7 cellular contexts compared by ENCODE assay signal in genomic region chr12:48788852-48789775, GRCh38. TPM values are rescaled to one million over a fixed set of nuclear protein-coding genes. Genes with fewer than 3 reads are reported as not detected.
DNase-seq lines count a peak whose midpoint lies in the region; ATAC-seq and TF ChIP-seq lines count a peak whose summit lies in the region.

Gene ADCY6 (minus strand): TSS chr12:48789089. CDS start chr12:48783434, 5,655 bp downstream.

- ATAC-seq in HG02759 (IDR thresholded peaks at IDR 0.05; ENCODE audit: unreplicated experiment) (peak; percentile 69), HG02981 (IDR thresholded peaks at IDR 0.05; ENCODE audit: unreplicated experiment) (no peak)

- TF ChIP-seq RAD21 in liver (IDR thresholded peaks at IDR 0.05) = no peak

- no peaks in the 10 kb centered on the region for H3K9me3 ChIP-seq in SJCRH30 (replicated peaks)
- H3K9me3 ChIP-seq in ectodermal cell (ENCODE audit: control insufficient read depth, low read length) = no peaks in the 10 kb centered on the region
- no peaks in the 10 kb centered on the region for H3K9me3 ChIP-seq in liver (ENCODE audit: control insufficient read depth in 4 of 4, low read length in 3 of 4)
- no peaks in the 10 kb centered on the region for H3K9me3 ChIP-seq in subcutaneous abdominal adipose tissue (ENCODE audit: control insufficient read depth in 5 of 5, low read length in 5 of 5)

- DNase-seq in EH (ENCODE audit: low read depth) = peak; percentile 80
- DNase-seq in SJCRH30 = peak; percentile 79 to 82

- H3K4me3 ChIP-seq in SJCRH30 (peak within 1 kb of the TSS; percentile 94), ectodermal cell (ENCODE audit: insufficient read depth, low read depth, low read length) (peak within 1 kb of the TSS; percentile 96), liver (ENCODE audit: low read depth in 1 of 3, low read length in 3 of 3) (peak within 1 kb of the TSS; percentile 75 to 97 (median 83)), subcutaneous abdominal adipose tissue (ENCODE audit: low read depth in 1 of 5, low read length in 5 of 5) (peak within 1 kb of the TSS; percentile 76 to 93 (median 85))

- TF ChIP-seq CTCF in liver (IDR thresholded peaks at IDR 0.05; ENCODE audit: low read depth, low read length, missing input control) = no peak

- H3K9ac ChIP-seq in liver (ENCODE audit: low read depth in 1 of 2, low read length in 2 of 2) = peak within 1 kb of the TSS; percentile 1 to 66
- H3K9ac ChIP-seq in subcutaneous abdominal adipose tissue (ENCODE audit: low read length in 5 of 5) = peak within 1 kb of the TSS; percentile 77 to 98 (median 89)

- WGBS in ectodermal cell, 2 experiments = 0% methylated on average over 86 of the region's 86 CpGs
- under 1% methylated on average over 86 of the region's 86 CpGs for WGBS in liver

- H3K27ac ChIP-seq in SJCRH30 (peak within 1 kb of the TSS; percentile 51), ectodermal cell (ENCODE audit: insufficient read depth, low read depth, low read length, poor library complexity, severe bottlenecking) (peak within 1 kb of the TSS; percentile 69), liver (ENCODE audit: low read depth in 1 of 2, low read length in 2 of 2) (peak within 1 kb of the TSS; percentile 62 to 87), subcutaneous abdominal adipose tissue (ENCODE audit: low read depth, low read length) (peak within 1 kb of the TSS; percentile 78)

- H3K4me1 ChIP-seq in SJCRH30 (peaks cover 9% of the 10 kb centered on the region), ectodermal cell (ENCODE audit: control insufficient read depth, insufficient read depth, low read length) (peaks cover 27% of the 10 kb centered on the region), liver (ENCODE audit: control insufficient read depth in 4 of 4, insufficient read depth in 4 of 4, low read length in 3 of 4) (peaks cover 1 to 22% (median 15%) of the 10 kb centered on the region in 4 donors), subcutaneous abdominal adipose tissue (ENCODE audit: control insufficient read depth in 5 of 5, insufficient read depth in 5 of 5, low read length in 5 of 5) (peaks cover 5 to 41% (median 36%) of the 10 kb centered on the region in 5 donors)

- H3K36me3 ChIP-seq in SJCRH30 (no peaks in the 10 kb centered on the region), ectodermal cell (ENCODE audit: control insufficient read depth, insufficient read depth, low read length) (no peaks in the 10 kb centered on the region), liver (ENCODE audit: control insufficient read depth in 4 of 4, insufficient read depth in 3 of 4, low read depth in 1 of 4, low read length in 3 of 4) (no peaks in the 10 kb centered on the region), subcutaneous abdominal adipose tissue (ENCODE audit: control insufficient read depth in 5 of 5, insufficient read depth in 5 of 5, low read length in 5 of 5) (no peaks in the 10 kb centered on the region)

- H3K27me3 ChIP-seq in SJCRH30 = no peaks in the 10 kb centered on the region
- H3K27me3 ChIP-seq in ectodermal cell (ENCODE audit: control insufficient read depth, insufficient read depth, low read length, poor library complexity, severe bottlenecking) = no peaks in the 10 kb centered on the region
- no peaks in the 10 kb centered on the region for H3K27me3 ChIP-seq in liver (ENCODE audit: control insufficient read depth in 4 of 4, insufficient read depth in 4 of 4, low read length in 3 of 4)
- no peaks in the 10 kb centered on the region for H3K27me3 ChIP-seq in subcutaneous abdominal adipose tissue (ENCODE audit: control insufficient read depth in 5 of 5, insufficient read depth in 4 of 5, low read length in 5 of 5)

TF ChIP-seq in liver, 16 proteins besides CTCF, POLR2A, EP300 and RAD21:
- peak in 1 of 2 donors; percentile 70 for TF ChIP-seq GABPA (IDR thresholded peaks at IDR 0.05 in 1 of 2, conservative IDR thresholded peaks at IDR 0.05 in 1 of 2)
- TF ChIP-seq EGR1 (IDR thresholded peaks at IDR 0.05; ENCODE audit: low read depth in 2 of 2) = no peak
- TF ChIP-seq NR2F2 (IDR thresholded peaks at IDR 0.05) = no peak
- TF ChIP-seq FOXA1 (IDR thresholded peaks at IDR 0.05) = no peak
- TF ChIP-seq HNF4A (conservative IDR thresholded peaks at IDR 0.05) = peak; percentile 53 to 63
- no peak for TF ChIP-seq ATF3 (IDR thresholded peaks at IDR 0.05)
- no peak for TF ChIP-seq HNF4G (IDR thresholded peaks at IDR 0.05)
- TF ChIP-seq TAF1 (conservative IDR thresholded peaks at IDR 0.05) = no peak
- TF ChIP-seq SP1 (IDR thresholded peaks at IDR 0.05) = no peak
- TF ChIP-seq RXRA (IDR thresholded peaks at IDR 0.05) = peak in 1 of 2 donors; percentile 5
- TF ChIP-seq JUND (IDR thresholded peaks at IDR 0.05) = no peak
- TF ChIP-seq, protein P1, sequence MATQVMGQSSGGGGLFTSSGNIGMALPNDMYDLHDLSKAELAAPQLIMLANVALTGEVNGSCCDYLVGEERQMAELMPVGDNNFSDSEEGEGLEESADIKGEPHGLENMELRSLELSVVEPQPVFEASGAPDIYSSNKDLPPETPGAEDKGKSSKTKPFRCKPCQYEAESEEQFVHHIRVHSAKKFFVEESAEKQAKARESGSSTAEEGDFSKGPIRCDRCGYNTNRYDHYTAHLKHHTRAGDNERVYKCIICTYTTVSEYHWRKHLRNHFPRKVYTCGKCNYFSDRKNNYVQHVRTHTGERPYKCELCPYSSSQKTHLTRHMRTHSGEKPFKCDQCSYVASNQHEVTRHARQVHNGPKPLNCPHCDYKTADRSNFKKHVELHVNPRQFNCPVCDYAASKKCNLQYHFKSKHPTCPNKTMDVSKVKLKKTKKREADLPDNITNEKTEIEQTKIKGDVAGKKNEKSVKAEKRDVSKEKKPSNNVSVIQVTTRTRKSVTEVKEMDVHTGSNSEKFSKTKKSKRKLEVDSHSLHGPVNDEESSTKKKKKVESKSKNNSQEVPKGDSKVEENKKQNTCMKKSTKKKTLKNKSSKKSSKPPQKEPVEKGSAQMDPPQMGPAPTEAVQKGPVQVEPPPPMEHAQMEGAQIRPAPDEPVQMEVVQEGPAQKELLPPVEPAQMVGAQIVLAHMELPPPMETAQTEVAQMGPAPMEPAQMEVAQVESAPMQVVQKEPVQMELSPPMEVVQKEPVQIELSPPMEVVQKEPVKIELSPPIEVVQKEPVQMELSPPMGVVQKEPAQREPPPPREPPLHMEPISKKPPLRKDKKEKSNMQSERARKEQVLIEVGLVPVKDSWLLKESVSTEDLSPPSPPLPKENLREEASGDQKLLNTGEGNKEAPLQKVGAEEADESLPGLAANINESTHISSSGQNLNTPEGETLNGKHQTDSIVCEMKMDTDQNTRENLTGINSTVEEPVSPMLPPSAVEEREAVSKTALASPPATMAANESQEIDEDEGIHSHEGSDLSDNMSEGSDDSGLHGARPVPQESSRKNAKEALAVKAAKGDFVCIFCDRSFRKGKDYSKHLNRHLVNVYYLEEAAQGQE (IDR thresholded peaks at IDR 0.05) = peak; percentile 26
- no peak for TF ChIP-seq YY1 (IDR thresholded peaks at IDR 0.05)
- no peak for TF ChIP-seq FOXA2 (IDR thresholded peaks at IDR 0.05)
- TF ChIP-seq, protein P2, sequence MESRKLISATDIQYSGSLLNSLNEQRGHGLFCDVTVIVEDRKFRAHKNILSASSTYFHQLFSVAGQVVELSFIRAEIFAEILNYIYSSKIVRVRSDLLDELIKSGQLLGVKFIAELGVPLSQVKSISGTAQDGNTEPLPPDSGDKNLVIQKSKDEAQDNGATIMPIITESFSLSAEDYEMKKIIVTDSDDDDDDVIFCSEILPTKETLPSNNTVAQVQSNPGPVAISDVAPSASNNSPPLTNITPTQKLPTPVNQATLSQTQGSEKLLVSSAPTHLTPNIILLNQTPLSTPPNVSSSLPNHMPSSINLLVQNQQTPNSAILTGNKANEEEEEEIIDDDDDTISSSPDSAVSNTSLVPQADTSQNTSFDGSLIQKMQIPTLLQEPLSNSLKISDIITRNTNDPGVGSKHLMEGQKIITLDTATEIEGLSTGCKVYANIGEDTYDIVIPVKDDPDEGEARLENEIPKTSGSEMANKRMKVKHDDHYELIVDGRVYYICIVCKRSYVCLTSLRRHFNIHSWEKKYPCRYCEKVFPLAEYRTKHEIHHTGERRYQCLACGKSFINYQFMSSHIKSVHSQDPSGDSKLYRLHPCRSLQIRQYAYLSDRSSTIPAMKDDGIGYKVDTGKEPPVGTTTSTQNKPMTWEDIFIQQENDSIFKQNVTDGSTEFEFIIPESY (IDR thresholded peaks at IDR 0.05) = no peak
- TF ChIP-seq, protein P3, sequence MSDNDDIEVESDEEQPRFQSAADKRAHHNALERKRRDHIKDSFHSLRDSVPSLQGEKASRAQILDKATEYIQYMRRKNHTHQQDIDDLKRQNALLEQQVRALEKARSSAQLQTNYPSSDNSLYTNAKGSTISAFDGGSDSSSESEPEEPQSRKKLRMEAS (IDR thresholded peaks at IDR 0.05) = peak; percentile 26

RNA-seq across cellular contexts. Expression of gene ADCY6, which starts in this region (rescaled TPM):
- total RNA-seq in SJCRH30 (2014; rRNA removed; shearing (Covaris generic)) = 16.1 and 18.7 TPM in 2 replicates
- 68.4 TPM for polyA plus RNA-seq in ectodermal cell (2013, experiment 1 of 4)
- 84.1 TPM for polyA plus RNA-seq in ectodermal cell (2013, experiment 2 of 4)
- 51.6 TPM for polyA plus RNA-seq in ectodermal cell (2013, experiment 3 of 4)
- 65.0 TPM for polyA plus RNA-seq in ectodermal cell (2013, experiment 4 of 4)
- total RNA-seq in liver = 10 to 100 TPM; 12.7 to 30.5 TPM
- polyA plus RNA-seq in liver = 1 to 10 TPM; 4.3 to 8.2 TPM
